ENCODE assay signal across 12 cellular contexts in the genomic region with DNA sequence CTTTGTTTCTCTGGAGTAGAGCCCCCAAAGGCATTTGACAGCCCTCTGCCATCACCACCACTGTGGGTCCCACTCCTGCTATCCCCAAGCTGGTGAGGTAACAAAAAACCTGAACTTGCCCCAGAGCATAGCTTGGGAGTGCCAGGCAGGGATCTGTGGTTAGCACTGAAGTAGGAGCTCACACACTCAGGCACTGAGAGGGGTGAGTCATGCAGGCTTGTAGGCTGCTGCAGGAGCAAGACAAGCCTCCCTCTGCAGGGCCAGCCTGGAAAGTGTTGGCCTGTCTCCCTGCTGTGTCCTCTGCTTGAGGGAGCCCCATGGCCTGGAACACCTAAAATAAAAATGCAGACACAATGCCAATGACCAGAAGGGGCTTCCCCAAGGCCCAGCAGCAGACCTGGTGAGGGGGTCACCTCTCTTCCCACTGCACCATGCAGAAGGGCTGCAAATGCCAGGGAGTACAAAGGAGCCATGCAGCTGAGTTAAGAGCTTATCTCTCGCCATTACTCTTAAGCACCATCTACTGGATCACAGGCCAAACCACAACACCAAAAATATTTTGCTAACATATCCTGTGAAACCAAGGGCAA.
A peak's percentile ranks its signal among the peaks of the same experiment; 100 is the strongest.
DNase-seq lines count a peak whose midpoint lies in the region; ATAC-seq and TF ChIP-seq lines count a peak whose summit lies in the region.
"Had no signal": no experiment of that assay in that cellular context is flagged by ENCODE, and none has a peak within 500 bp of the region (broad histone marks: within the 10 kb centered on the region; RNA-seq: fewer than 3 reads in every experiment).

No MANE protein-coding gene starts in this region.

- H3K9me3 ChIP-seq in A673 (ENCODE audit: low read depth, low read length, poor library complexity, severe bottlenecking) (no peaks in the 10 kb centered on the region), PC-9 (ENCODE audit: insufficient read depth, low read depth) (no peaks in the 10 kb centered on the region)

- BruUV-seq in A673 (replicated peaks; lab: Mats Ljungman, UMichigan) (no TSS peak), PC-9 (replicated peaks; lab: Mats Ljungman, UMichigan) (no TSS peak)

- H3K4me1 ChIP-seq in A673 (ENCODE audit: insufficient read depth, low read length, poor library complexity, severe bottlenecking) (no peaks in the 10 kb centered on the region), PC-9 (replicated peaks; ENCODE audit: insufficient read depth) (no peaks in the 10 kb centered on the region)

- no peak overlapping the region for H3K4me2 ChIP-seq in PC-9

- no peaks in the 10 kb centered on the region for H3K9me2 ChIP-seq in PC-9 (ENCODE audit: insufficient read depth)

- H3K79me2 ChIP-seq in PC-9 (ENCODE audit: low read depth): no peaks in the 10 kb centered on the region

- intact Hi-C loops in A673 (cut with micrococcal nuclease; ENCODE audit: unreplicated experiment) (no loop called here), PC-9 (cut with micrococcal nuclease; ENCODE audit: unreplicated experiment) (no loop called here)

- CTCF ChIA-PET in A673 (lab: Charles Lee) (no interaction called here), PC-9 (lab: Charles Lee) (no interaction called here)

- H2AFZ ChIP-seq in PC-9: peak overlapping the region; percentile 22; the same call in 1 of the 2 replicates

- no peaks in the 10 kb centered on the region for H3K36me3 ChIP-seq in A673 (ENCODE audit: insufficient read depth, low read length, poor library complexity, severe bottlenecking)
- no peaks in the 10 kb centered on the region for H3K36me3 ChIP-seq in PC-9 (ENCODE audit: low read depth)

- DNase-seq in A673 (ENCODE audit: low spot score) (peak; percentile 2), H4 (ENCODE audit: low spot score) (peak; percentile 77), PC-9 (no peak), epithelial cell of prostate (ENCODE audit: low read depth, low spot score) (peak; percentile 66), HuH-7 (ENCODE audit: low spot score) (no peak)
- DNase-seq in NK-92 treated with Interleukin-12 subunit alpha and Interleukin-12 subunit beta, amount 100 ng/mL, for 24 hours (lab: John Stamatoyannopoulos, UW): no peak
- DNase-seq: activated T-cell treated with anti-CD3 and anti-CD28 coated beads, Interleukin-2, amount 50 U/mL, for 1 hour; NCI-H526 treated with DMSO at 0.1 percent for 48 hours; T1000 had no signal

- H3K4me3 ChIP-seq in A673 (ENCODE audit: low read depth, low read length, poor library complexity, severe bottlenecking) (no peak overlapping the region), PC-9 (no peak overlapping the region)
- H3K4me3 ChIP-seq: skin epidermis had no signal

- H3F3A ChIP-seq in PC-9 (ENCODE audit: insufficient read depth, low read depth): no peaks in the 10 kb centered on the region

- no peak for ATAC-seq in GM21717 (IDR thresholded peaks at IDR 0.05; ENCODE audit: unreplicated experiment)
- no peak for ATAC-seq in HG02852 (IDR thresholded peaks at IDR 0.05; ENCODE audit: unreplicated experiment)

- H3K27ac ChIP-seq in A673 (ENCODE audit: low read depth, low read length, poor library complexity, severe bottlenecking) (no peak overlapping the region), PC-9 (no peak overlapping the region), epithelial cell of prostate (no peak overlapping the region)
- H3K27ac ChIP-seq: skin epidermis had no signal

- POLR2A ChIA-PET in A673 (lab: Charles Lee; ENCODE audit: low non-redundant PET): no interaction called here
- POLR2A ChIA-PET in PC-9 (lab: Charles Lee; ENCODE audit: unreplicated experiment): no interaction called here

- H4K20me1 ChIP-seq in PC-9 (ENCODE audit: insufficient read depth): no peaks in the 10 kb centered on the region

- no peaks in the 10 kb centered on the region for H3K27me3 ChIP-seq in A673 (replicated peaks; ENCODE audit: insufficient read depth, low read depth, low read length, poor library complexity)
- peaks cover 3% of the 10 kb centered on the region; the same call in 1 of the 2 replicates for H3K27me3 ChIP-seq in PC-9 (ENCODE audit: insufficient read depth, low read depth)

- TF ChIP-seq CTCF in A673 (conservative IDR thresholded peaks at IDR 0.05; ENCODE audit: low read depth, low read length) (no peak; the same call in 1 of the 2 replicates), PC-9 (conservative IDR thresholded peaks at IDR 0.05) (no peak)

Comparison
In these comparisons a context has a peak if more than half of its experiments do, and no peak if none do; other contexts are left out.
1. DNase-seq: peak in A673 (single experiment), H4 (single experiment) and epithelial cell of prostate (single experiment); none in PC-9 (0 of 2), HuH-7 (single experiment) and NK-92 treated with Interleukin-12 subunit alpha and Interleukin-12 subunit beta, amount 100 ng/mL, for 24 hours (single experiment).